8 cellular contexts compared by ENCODE assay signal in the genomic region with DNA sequence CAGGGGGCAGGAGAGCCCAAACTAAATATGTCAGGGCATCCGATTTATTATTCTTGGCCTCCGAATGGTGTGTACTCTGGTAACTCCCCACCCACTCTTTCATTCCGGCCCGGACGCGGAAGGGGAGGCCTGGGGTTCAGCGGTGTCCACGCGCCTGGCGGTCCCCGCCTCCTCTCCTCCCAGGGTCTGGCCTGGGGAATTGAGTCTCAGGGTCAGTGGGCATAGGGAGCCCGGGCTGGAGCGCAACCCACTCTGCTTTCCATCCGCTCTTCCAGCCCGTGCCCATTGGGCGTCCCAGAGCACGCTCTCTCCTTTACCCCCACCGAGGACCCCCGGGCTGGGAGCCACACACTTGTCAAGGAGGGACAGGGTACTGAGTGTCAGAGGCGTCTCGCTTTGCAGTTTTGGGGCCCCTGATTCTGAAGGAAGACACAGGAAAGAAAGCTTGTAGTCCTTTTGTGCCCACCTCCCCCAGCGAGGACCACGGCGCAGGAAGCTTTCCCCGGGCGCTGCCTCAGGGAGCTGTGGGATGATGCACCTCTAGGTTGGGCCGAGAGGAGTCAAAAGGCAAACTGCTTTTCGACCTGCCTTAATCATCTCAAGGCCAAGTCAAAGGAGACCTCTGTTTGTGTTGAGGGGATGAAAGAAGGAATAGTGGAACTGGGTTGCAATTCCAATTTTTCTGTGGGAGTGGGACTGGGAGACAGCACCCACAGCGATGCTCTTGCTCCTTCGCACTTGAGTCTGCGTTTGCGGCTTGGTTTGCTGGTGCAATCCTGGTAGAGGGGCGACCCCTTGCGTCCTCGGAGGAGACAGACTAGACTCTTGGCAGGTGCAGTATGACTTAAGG. TPM values are rescaled to one million over a fixed set of nuclear protein-coding genes. Genes with fewer than 3 reads are reported as not detected.
DNase-seq lines count a peak whose midpoint lies in the region; ATAC-seq, FAIRE-seq and TF ChIP-seq lines count a peak whose summit lies in the region.

No MANE protein-coding gene starts in this region.

- no peaks in the 10 kb centered on the region for H3K9me3 Mint-ChIP-seq in activated T-helper 17 cell treated with anti-CD3 and anti-CD28 coated beads, Interleukin-2, amount 50 U/mL, for 72 hours

- no peak overlapping the region for H3K27ac Mint-ChIP-seq in activated T-helper 17 cell treated with anti-CD3 and anti-CD28 coated beads, Interleukin-2, amount 50 U/mL, for 72 hours

- DNase-seq in Daoy (ENCODE audit: low read depth) (peak; percentile 83), Panc1 (ENCODE audit: low read depth, low spot score) (peak; percentile 59), frontal cortex (ENCODE audit: low spot score in 2 of 2) (peak; percentile 60 to 68), nucleus accumbens (lab: John Stamatoyannopoulos, UW) (peak in 52 of 56 donors; percentile 7 to 86 (median 50)), tibial nerve (ENCODE audit: low spot score in 2 of 2) (peak; percentile 34 to 62)

- H3K4me1 Mint-ChIP-seq in activated T-helper 17 cell treated with anti-CD3 and anti-CD28 coated beads, Interleukin-2, amount 50 U/mL, for 72 hours, result peaks cover 3% of the 10 kb centered on the region

- peak; percentile 95 for TF ChIP-seq CTCF in Panc1 (IDR thresholded peaks at IDR 0.05)
- TF ChIP-seq CTCF in tibial nerve (IDR thresholded peaks at IDR 0.05), result peak; percentile 30 to 73 (median 62)

- FAIRE-seq in frontal cortex (lab: Jason Lieb, UNC), result no peak

- no peak for TF ChIP-seq POLR2A in tibial nerve (IDR thresholded peaks at IDR 0.05)

- H3K27ac ChIP-seq in HUES64 (ENCODE audit: low read depth, low read length) (no peak overlapping the region), Panc1 (ENCODE audit: low read length) (no peak overlapping the region), tibial nerve (peak overlapping the region in 2 of 4 donors; percentile 15 to 71)

- H3K9ac ChIP-seq in HUES64 (ENCODE audit: low read depth, low read length), result no peak overlapping the region

- ATAC-seq in GM21717 (IDR thresholded peaks at IDR 0.05; ENCODE audit: unreplicated experiment), result peak; percentile 88
- peak; percentile 87 for ATAC-seq in Panc1
- ATAC-seq in activated T-helper 17 cell treated with anti-CD3 and anti-CD28 coated beads, Interleukin-2, amount 50 U/mL, for 72 hours (replicated peaks), result peak; percentile 77

- H3K36me3 ChIP-seq in HUES64 (ENCODE audit: insufficient read depth, low read length) (no peaks in the 10 kb centered on the region), Panc1 (ENCODE audit: control insufficient read depth, insufficient read depth, low read length) (no peaks in the 10 kb centered on the region; the same call in 1 of the 2 replicates), tibial nerve (no peaks in the 10 kb centered on the region)

- H3K4me1 ChIP-seq in HUES64 (ENCODE audit: insufficient read depth, low read length) (peaks cover 6% of the 10 kb centered on the region), Panc1 (ENCODE audit: control insufficient read depth, insufficient read depth, low read length) (peaks cover 13% of the 10 kb centered on the region), tibial nerve (peaks cover 0 to 33% (median 10%) of the 10 kb centered on the region in 4 donors)

- in situ Hi-C loops in Panc1 (cut with HindIII; ENCODE audit: low pct_unique_long_range_greater_than_20kb, low sequenced_read_pairs), result no loop called here

- POLR2A ChIA-PET in Panc1 (lab: Charles Lee), result no interaction called here

- H3K9me3 ChIP-seq in HUES64 (ENCODE audit: insufficient read depth, low read depth, low read length), result no peaks in the 10 kb centered on the region
- H3K9me3 ChIP-seq in Panc1 (ENCODE audit: control insufficient read depth, insufficient read depth, low read depth, low read length), result no peaks in the 10 kb centered on the region
- H3K9me3 ChIP-seq in tibial nerve, result no peaks in the 10 kb centered on the region

- H3K4me3 Mint-ChIP-seq in activated T-helper 17 cell treated with anti-CD3 and anti-CD28 coated beads, Interleukin-2, amount 50 U/mL, for 72 hours, result peak overlapping the region; percentile 22

- intact Hi-C loops in Panc1 (cut with micrococcal nuclease; ENCODE audit: unreplicated experiment), result loop anchor here (5.0 to 10.0 kb wide), 3 partner anchors 319 to 1126 kb away; no protein-coding TSS in a partner anchor

- H3K27me3 Mint-ChIP-seq in activated T-helper 17 cell treated with anti-CD3 and anti-CD28 coated beads, Interleukin-2, amount 50 U/mL, for 72 hours, result peaks cover 58% of the 10 kb centered on the region

- H3K27me3 ChIP-seq in HUES64 (ENCODE audit: insufficient read depth, low read length), result peaks cover 70% of the 10 kb centered on the region
- H3K27me3 ChIP-seq in Panc1 (ENCODE audit: control insufficient read depth, insufficient read depth, low read length), result peaks cover 55% of the 10 kb centered on the region
- H3K27me3 ChIP-seq in tibial nerve, result peaks cover 0 to 42% of the 10 kb centered on the region in 2 donors

- CTCF ChIA-PET in Panc1 (lab: Charles Lee), result no interaction called here

- TF ChIP-seq EP300 in tibial nerve (IDR thresholded peaks at IDR 0.05), result peak in 1 of 2 donors; percentile 39

- BruUV-seq in Panc1 (replicated peaks; lab: Mats Ljungman, UMichigan), result no TSS peak

- 6% methylated on average over 35 of the region's 35 CpGs for WGBS in HUES64
- 5% methylated on average over 32 to 35 of the region's 35 CpGs for WGBS in tibial nerve, 2 donors

- peak overlapping the region; percentile 61 for H3K4me3 ChIP-seq in HUES64 (ENCODE audit: low read length)
- H3K4me3 ChIP-seq in Panc1 (ENCODE audit: low read depth in 2 of 2, low read length in 2 of 2), result no peak overlapping the region
- peak overlapping the region; percentile 44 to 57 (median 52) for H3K4me3 ChIP-seq in tibial nerve

- no peaks in the 10 kb centered on the region for H3K36me3 Mint-ChIP-seq in activated T-helper 17 cell treated with anti-CD3 and anti-CD28 coated beads, Interleukin-2, amount 50 U/mL, for 72 hours (ENCODE audit: low read depth)

RNA-seq across cellular contexts. Expression of a gene that starts 2.5 kb away (rescaled TPM):
- total RNA-seq in Daoy (2014; rRNA removed; shearing (Covaris generic)), result not detected in 2 replicates
- 3.8 TPM for polyA plus RNA-seq in HUES64 (2013, experiment 1 of 2)
- 4.2 TPM for polyA plus RNA-seq in HUES64 (2013, experiment 2 of 2)
- total RNA-seq in Panc1 (2021; ENCODE audit: unreplicated experiment), result not detected
- polyA plus RNA-seq in Panc1 (2012; ENCODE audit: insufficient read length), result not detected
- total RNA-seq in activated T-helper 17 cell treated with anti-CD3 and anti-CD28 coated beads, Interleukin-2, amount 50 U/mL, for 72 hours, result not detected
- total RNA-seq in frontal cortex, result 36.7 TPM
- total RNA-seq in tibial nerve, result 10 to 100 TPM; 10.2 to 24.1 (median 19.6) TPM

Comparison
In these comparisons a context has a peak if more than half of its experiments do, and no peak if none do; other contexts are left out.
1. H3K4me3 ChIP-seq: peak in HUES64 (single experiment) and tibial nerve (4 of 4); none in Panc1 (0 of 2).
2. RNA of a gene that starts 2.5 kb away (total RNA-seq): 36.7 TPM in frontal cortex (single experiment) and 10.2 to 24.1 TPM in tibial nerve; not detected in Panc1 (single experiment), not detected in Daoy and not detected in activated T-helper 17 cell treated with anti-CD3 and anti-CD28 coated beads, Interleukin-2, amount 50 U/mL, for 72 hours; every median in the first group is over 10 times any median in the second.
3. Peak in every context shown above with its lines, with median percentiles within 50 percentile points of each other: DNase-seq and ATAC-seq.